7 cellular contexts compared by ENCODE assay signal in genomic region chr16:74153773-74154172, GRCh38.
"Had no signal": no experiment of that assay in that cellular context is flagged by ENCODE, and none has a peak within 500 bp of the region (broad histone marks: within the 10 kb centered on the region; RNA-seq: fewer than 3 reads in every experiment).

No MANE protein-coding gene starts in this region.

- FAIRE-seq: HTR-8/SVneo, K562 had no signal

- H3K4me3 ChIP-seq: K562 had no signal

- H3K9ac ChIP-seq: KMS-11 had no signal

- H3K4me2 ChIP-seq: KMS-11 had no signal

- DNase-seq: IMR-90, KBM-7, KG1 had no signal

- H3K27ac ChIP-seq: HL-60, KMS-11 had no signal

- ATAC-seq: K562 had no signal
